20 cellular contexts compared by ENCODE assay signal in genomic region chr12:113262710-113263109, GRCh38. TPM values are rescaled to one million over a fixed set of nuclear protein-coding genes. Genes with fewer than 3 reads are reported as not detected.
DNase-seq lines count a peak whose midpoint lies in the region; ATAC-seq, FAIRE-seq and TF ChIP-seq lines count a peak whose summit lies in the region.
"Had no signal": no experiment of that assay in that cellular context is flagged by ENCODE, and none has a peak within 500 bp of the region (broad histone marks: within the 10 kb centered on the region; RNA-seq: fewer than 3 reads in every experiment).

No MANE protein-coding gene starts in this region.

- H3K27ac ChIP-seq in HepG2 (ENCODE audit: extremely low read length, insufficient read depth, low read length), result no peak overlapping the region
- H3K27ac ChIP-seq in right lobe of liver, result peak overlapping the region in 1 of 3 donors; percentile 74
- peak overlapping the region in 3 of 4 donors; percentile 40 to 48 (median 45) for H3K27ac ChIP-seq in gastroesophageal sphincter
- peak overlapping the region; percentile 39 for H3K27ac ChIP-seq in urinary bladder (ENCODE audit: low read depth)
- no peak overlapping the region for H3K27ac ChIP-seq in lower lobe of right lung
- H3K27ac ChIP-seq: C4-2B had no signal

- BruUV-seq in HepG2 (replicated peaks; lab: Mats Ljungman, UMichigan), result no TSS peak

- H3K27me3 ChIP-seq in HepG2 (ENCODE audit: control insufficient read depth in 1 of 2, insufficient read depth in 2 of 2, low read length in 2 of 2) (no peaks in the 10 kb centered on the region), right lobe of liver (no peaks in the 10 kb centered on the region), gastroesophageal sphincter (no peaks in the 10 kb centered on the region), lower lobe of right lung (ENCODE audit: low read depth) (no peaks in the 10 kb centered on the region)
- H3K27me3 ChIP-seq: dorsolateral prefrontal cortex had no signal

- no peaks in the 10 kb centered on the region for H3K27me3 Mint-ChIP-seq in activated CD4-positive, alpha-beta memory T cell treated with anti-CD3 and anti-CD28 coated beads, Interleukin-2, amount 10 ng/mL, durations not matched to agents 7 days and 5 days

- peak overlapping the region; percentile 9 for H3K27ac Mint-ChIP-seq in activated CD4-positive, alpha-beta memory T cell treated with anti-CD3 and anti-CD28 coated beads, Interleukin-2, amount 10 ng/mL, durations not matched to agents 7 days and 5 days

- no peaks in the 10 kb centered on the region for H3K9me3 Mint-ChIP-seq in activated CD4-positive, alpha-beta memory T cell treated with anti-CD3 and anti-CD28 coated beads, Interleukin-2, amount 10 ng/mL, durations not matched to agents 7 days and 5 days

- H3K4me1 ChIP-seq in HepG2 (ENCODE audit: insufficient read depth, low read length), result peaks cover 33% of the 10 kb centered on the region
- peaks cover 0 to 56% (median 10%) of the 10 kb centered on the region in 4 donors for H3K4me1 ChIP-seq in right lobe of liver
- H3K4me1 ChIP-seq in gastroesophageal sphincter, result peaks cover 0 to 57% (median 29%) of the 10 kb centered on the region in 3 donors
- no peaks in the 10 kb centered on the region for H3K4me1 ChIP-seq in urinary bladder (ENCODE audit: insufficient read depth)
- peaks cover 45% of the 10 kb centered on the region for H3K4me1 ChIP-seq in lower lobe of right lung

- no peak overlapping the region for H3K4me2 ChIP-seq in HepG2 (ENCODE audit: low read depth, low read length)

- POLR2A ChIA-PET in HepG2 (lab: Yijun Ruan, JAX), result no interaction called here
- POLR2A ChIA-PET in activated CD4-positive, alpha-beta memory T cell treated with anti-CD3 and anti-CD28 coated beads, Interleukin-2, amount 10 ng/mL, durations not matched to agents 7 days and 5 days (lab: Charles Lee), result interaction anchor here (1.3 to 2.1 kb wide), 5 partner anchors 23 to 77 kb away, joined by 3 to 14 read pairs (median 4); partner anchors contain the start of genes DDX54, RITA1 and TPCN1

- TF ChIP-seq EP300 in HepG2 (IDR thresholded peaks at IDR 0.05; ENCODE audit: low read depth in 2 of 2, low read length in 2 of 2) (no peak), HepG2 (CRISPR knock-in tag; IDR thresholded peaks at IDR 0.05; ENCODE audit: borderline replicate concordance) (no peak), gastroesophageal sphincter (IDR thresholded peaks at IDR 0.05) (no peak)

- no peak for DNase-seq in HepG2 (ENCODE audit: low spot score)
- DNase-seq in right lobe of liver, result no peak
- DNase-seq in activated CD4-positive, alpha-beta memory T cell treated with anti-CD3 and anti-CD28 coated beads, Interleukin-2, amount 10 ng/mL, durations not matched to agents 7 days and 5 days, result no peak
- DNase-seq in lower lobe of right lung, result no peak
- DNase-seq in NCI-H1930 (lab: John Stamatoyannopoulos, UW), result no peak
- DNase-seq: amniotic stem cell; foreskin melanocyte; GDM1; NCI-H1105; NCI-H510A; retina; stimulated activated CD4-positive, alpha-beta T cell treated with anti-CD3 and anti-CD28 coated beads, Interleukin-4, amount 100 ng/mL, for 24 hours; stimulated activated naive CD4-positive, alpha-beta T cell treated with Interleukin-2 at 50 U/mL for 16 hours had no signal

- peaks cover 4 to 8% of the 10 kb centered on the region in 2 experiments; a peak in 4 of 5 replicates for H3K36me3 ChIP-seq in HepG2 (replicated peaks in 1 of 2; ENCODE audit: control insufficient read depth in 1 of 2, insufficient read depth in 2 of 2, low read length in 2 of 2)
- H3K36me3 ChIP-seq in right lobe of liver, result peaks cover 0 to 23% (median 3%) of the 10 kb centered on the region in 4 donors
- peaks cover 0 to 67% of the 10 kb centered on the region in 2 donors for H3K36me3 ChIP-seq in gastroesophageal sphincter
- no peaks in the 10 kb centered on the region for H3K36me3 ChIP-seq in urinary bladder (ENCODE audit: insufficient read depth)
- peaks cover 33% of the 10 kb centered on the region for H3K36me3 ChIP-seq in lower lobe of right lung

- CTCF ChIA-PET in HepG2 (lab: Yijun Ruan, JAX; ENCODE audit: low intra/inter-chr PET ratio, low total read pairs), result no interaction called here
- CTCF ChIA-PET in activated CD4-positive, alpha-beta memory T cell treated with anti-CD3 and anti-CD28 coated beads, Interleukin-2, amount 10 ng/mL, durations not matched to agents 7 days and 5 days (lab: Charles Lee), result no interaction called here

- no peak for FAIRE-seq in HepG2 (lab: Jason Lieb, UNC)
- FAIRE-seq: keratinocyte had no signal

- TF ChIP-seq RAD21 in HepG2 (CRISPR knock-in tag; IDR thresholded peaks at IDR 0.05), result no peak

- H3K9ac ChIP-seq in HepG2 (ENCODE audit: insufficient read depth, low read depth, low read length), result no peak overlapping the region

- no peak for TF ChIP-seq CTCF in HepG2 (CRISPR knock-in tag; IDR thresholded peaks at IDR 0.05)
- TF ChIP-seq CTCF in right lobe of liver (IDR thresholded peaks at IDR 0.05), result no peak
- TF ChIP-seq CTCF in gastroesophageal sphincter (IDR thresholded peaks at IDR 0.05), result no peak
- TF ChIP-seq CTCF in lower lobe of right lung (IDR thresholded peaks at IDR 0.05), result no peak

- TF ChIP-seq POLR2A in HepG2 (IDR thresholded peaks at IDR 0.05; ENCODE audit: insufficient read depth in 1 of 2, low read depth in 2 of 2, low read length in 2 of 2), result no peak
- TF ChIP-seq POLR2A in right lobe of liver (IDR thresholded peaks at IDR 0.05), result no peak
- TF ChIP-seq POLR2A in gastroesophageal sphincter (IDR thresholded peaks at IDR 0.05), result no peak

- no peak overlapping the region for H3K4me3 Mint-ChIP-seq in activated CD4-positive, alpha-beta memory T cell treated with anti-CD3 and anti-CD28 coated beads, Interleukin-2, amount 10 ng/mL, durations not matched to agents 7 days and 5 days

- peaks cover 36% of the 10 kb centered on the region for H3K4me1 Mint-ChIP-seq in activated CD4-positive, alpha-beta memory T cell treated with anti-CD3 and anti-CD28 coated beads, Interleukin-2, amount 10 ng/mL, durations not matched to agents 7 days and 5 days

- H2AFZ ChIP-seq in HepG2 (ENCODE audit: low read length), result no peak overlapping the region

- H3K9me3 ChIP-seq in HepG2 (ENCODE audit: low read length), result no peaks in the 10 kb centered on the region
- H3K9me3 ChIP-seq in right lobe of liver, result no peaks in the 10 kb centered on the region
- no peaks in the 10 kb centered on the region for H3K9me3 ChIP-seq in gastroesophageal sphincter
- H3K9me3 ChIP-seq in lower lobe of right lung, result no peaks in the 10 kb centered on the region

- ATAC-seq in HepG2 (no peak), right lobe of liver (no peak), gastroesophageal sphincter (peak; percentile 17), lower lobe of right lung (no peak), HG02759 (IDR thresholded peaks at IDR 0.05; ENCODE audit: unreplicated experiment) (no peak)
- ATAC-seq: HCT116 had no signal

- in situ Hi-C loops in HepG2 (cut with HindIII; ENCODE audit: extremely low pct_ligation_motif_present, low pct_unique_long_range_greater_than_20kb), result no loop called here

- H3K4me3 ChIP-seq in HepG2 (replicated peaks in 1 of 3; ENCODE audit: insufficient read depth in 1 of 3, low read depth in 2 of 3, low read length in 3 of 3) (no peak overlapping the region), right lobe of liver (no peak overlapping the region), gastroesophageal sphincter (no peak overlapping the region), urinary bladder (ENCODE audit: low read depth, low read length) (no peak overlapping the region), lower lobe of right lung (no peak overlapping the region)
- H3K4me3 ChIP-seq: dorsolateral prefrontal cortex had no signal

- intact Hi-C loops in HepG2 (cut with micrococcal nuclease; ENCODE audit: unreplicated experiment), result no loop called here
- intact Hi-C loops in right lobe of liver (cut with DNase I), result no loop called here
- intact Hi-C loops in lower lobe of right lung (cut with DNase I), result no loop called here

- H4K20me1 ChIP-seq in HepG2 (ENCODE audit: insufficient read depth, low read length), result no peaks in the 10 kb centered on the region

- H3K36me3 Mint-ChIP-seq in activated CD4-positive, alpha-beta memory T cell treated with anti-CD3 and anti-CD28 coated beads, Interleukin-2, amount 10 ng/mL, durations not matched to agents 7 days and 5 days (ENCODE audit: low read depth), result peaks cover 20% of the 10 kb centered on the region

- H3K79me2 ChIP-seq in HepG2 (ENCODE audit: insufficient read depth, low read length), result no peaks in the 10 kb centered on the region

TF ChIP-seq in HepG2, 621 proteins besides CTCF, POLR2A, EP300 and RAD21 (continues in another document):
- 0 out of 2 replicates have a peak, but pooled peaks have one; percentile 25 for TF ChIP-seq ZNF629 (CRISPR knock-in tag; conservative IDR thresholded peaks at IDR 0.05)

RNA-seq across cellular contexts. Expression of gene TPCN1, which starts 41.4 kb away (rescaled TPM):
- total RNA-seq in HepG2 (2016; rRNA removed; fragmentation: Illumina TruSeq; extraction: Trizol) (3.8 and 8.0 TPM in 2 replicates), right lobe of liver (10 to 100 TPM; 18.0 to 34.6 (median 28.3) TPM), gastroesophageal sphincter (10 to 100 TPM; 24.0 to 47.0 (median 37.3) TPM), urinary bladder (19.3 TPM), lower lobe of right lung (68.1 TPM)
- 4.4 and 4.6 TPM in 2 replicates for total RNA-seq in HepG2 (2016; cell fraction: cytosol; rRNA removed; fragmentation: Illumina TruSeq; extraction: Trizol; ENCODE audit: low read depth)
- total RNA-seq in HepG2 (2016; cell fraction: insoluble cytoplasmic fraction; rRNA removed; fragmentation: Illumina TruSeq; extraction: Trizol), result 3.0 and 10.0 TPM in 2 replicates
- 4.2 and 4.5 TPM in 2 replicates for total RNA-seq in HepG2 (2016; cell fraction: membrane; rRNA removed; fragmentation: Illumina TruSeq; extraction: Trizol)
- 12.3 and 15.7 TPM in 2 replicates for total RNA-seq in HepG2 (2016; cell fraction: nucleus; rRNA removed; fragmentation: Illumina TruSeq; extraction: Trizol)
- polyA plus RNA-seq in HepG2 (2011; rRNA removed) (26.8 and 33.5 TPM in 2 replicates), urinary bladder (39.3 TPM)
- 10.3 and 10.4 TPM in 2 replicates for polyA plus RNA-seq in HepG2 (2011; cell fraction: cytosol; rRNA removed)
- 183 and 201 TPM in 2 replicates for polyA plus RNA-seq in HepG2 (2011; cell fraction: nucleus; rRNA removed)
- polyA plus RNA-seq in HepG2 (2012), result 18.0 and 21.8 TPM in 2 replicates
- 0.84 and 1.4 TPM in 2 replicates for polyA plus RNA-seq in HepG2 (2016; cell fraction: cytosol; fragmentation: Illumina TruSeq; extraction: Trizol; ENCODE audit: low read depth)
- 3.5 and 4.1 TPM in 2 replicates for polyA plus RNA-seq in HepG2 (2016; cell fraction: insoluble cytoplasmic fraction; fragmentation: Illumina TruSeq; extraction: Trizol; ENCODE audit: low read depth)
- 2.5 and 2.8 TPM in 2 replicates for polyA plus RNA-seq in HepG2 (2016; cell fraction: membrane; fragmentation: Illumina TruSeq; extraction: Trizol; ENCODE audit: low read depth)
- polyA plus RNA-seq in HepG2 (2016; cell fraction: nucleus; fragmentation: Illumina TruSeq; extraction: Trizol; ENCODE audit: insufficient read depth, low read depth), result 42.1 and 42.8 TPM in 2 replicates
- polyA minus RNA-seq in HepG2 (2011; rRNA and poly(A)+ RNA removed; ENCODE audit: low replicate concordance), result 40.0 and 48.9 TPM in 2 replicates
- 7.3 and 9.8 TPM in 2 replicates for polyA minus RNA-seq in HepG2 (2011; cell fraction: cytosol; rRNA and poly(A)+ RNA removed)
- 45.8 and 47.1 TPM in 2 replicates for polyA minus RNA-seq in HepG2 (2011; cell fraction: nucleus; rRNA and poly(A)+ RNA removed)
- 10 to 100 TPM; 18.3 to 19.2 TPM for total RNA-seq in activated CD4-positive, alpha-beta memory T cell treated with anti-CD3 and anti-CD28 coated beads, Interleukin-2, amount 10 ng/mL, durations not matched to agents 7 days and 5 days

Comparison
In these comparisons a context has a peak if more than half of its experiments do, and no peak if none do; other contexts are left out.
1. H3K27ac ChIP-seq: peak in gastroesophageal sphincter (3 of 4) and urinary bladder (single experiment); none in HepG2 (single experiment) and lower lobe of right lung (single experiment).